10 cellular contexts compared by ENCODE assay signal in the genomic region with DNA sequence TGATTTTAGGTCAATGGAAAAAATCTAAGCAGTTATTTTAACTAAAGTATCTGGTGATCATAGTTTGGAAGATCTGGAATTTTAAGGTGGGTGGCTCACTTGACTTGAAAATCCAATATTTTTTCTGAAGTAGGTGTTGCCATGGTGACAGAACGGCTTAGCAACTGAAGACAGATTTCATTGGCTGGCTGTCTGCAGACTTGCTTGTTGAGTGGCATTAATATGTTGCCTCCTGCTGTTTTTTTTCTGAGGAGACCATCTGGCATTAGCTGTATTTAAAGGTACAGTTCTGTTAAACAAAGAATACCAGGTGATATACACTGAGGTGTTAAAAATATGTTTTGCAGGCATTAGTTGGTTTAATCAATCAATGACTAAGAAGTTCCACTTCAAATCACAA. TPM values are rescaled to one million over a fixed set of nuclear protein-coding genes. Genes with fewer than 3 reads are reported as not detected.
A peak's percentile ranks its signal among the peaks of the same experiment; 100 is the strongest.
DNase-seq lines count a peak whose midpoint lies in the region; ATAC-seq, FAIRE-seq and TF ChIP-seq lines count a peak whose summit lies in the region.
"Had no signal": no experiment of that assay in that cellular context is flagged by ENCODE, and none has a peak within 500 bp of the region (broad histone marks: within the 10 kb centered on the region; RNA-seq: fewer than 3 reads in every experiment).

No MANE protein-coding gene starts in this region.

- H3K27ac Mint-ChIP-seq in activated CD4-positive, alpha-beta T cell treated with anti-CD3 and anti-CD28 coated beads, Interleukin-2, amount 10 ng/mL, durations not matched to agents 7 days and 5 days: no peak overlapping the region
- no peak overlapping the region for H3K27ac Mint-ChIP-seq in activated naive CD4-positive, alpha-beta T cell treated with anti-CD3 and anti-CD28 coated beads, Interleukin-2, amount 10 ng/mL, durations not matched to agents 7 days and 5 days
- H3K27ac Mint-ChIP-seq: activated naive CD4-positive, alpha-beta T cell treated with anti-CD3 and anti-CD28 coated beads, Interleukin-2, amount 50 U/mL, for 24 hours; natural killer cell had no signal

- no peak for FAIRE-seq in endothelial cell of umbilical vein (lab: Jason Lieb, UNC)

- H4K20me1 ChIP-seq in endothelial cell of umbilical vein (replicated peaks; ENCODE audit: control insufficient read depth, extremely low read depth, insufficient read depth, low read length): no peaks in the 10 kb centered on the region

- TF ChIP-seq CTCF in endothelial cell of umbilical vein (IDR thresholded peaks at IDR 0.05; ENCODE audit: extremely low read depth in 1 of 2, insufficient read depth in 1 of 2, low read depth in 1 of 2, low read length in 2 of 2): no peak

- dilution Hi-C loops in endothelial cell of umbilical vein (cut with MboI; ENCODE audit: extremely low pct_ligation_motif_present, low sequenced_read_pairs): no loop called here

- no peak overlapping the region for H3K4me3 ChIP-seq in endothelial cell of umbilical vein (replicated peaks in 1 of 3; ENCODE audit: insufficient read depth in 1 of 3, low read depth in 1 of 3, low read length in 3 of 3)

- no peak overlapping the region for H3K4me2 ChIP-seq in endothelial cell of umbilical vein (ENCODE audit: insufficient read depth, low read length)

- no peak overlapping the region for H3K27ac ChIP-seq in endothelial cell of umbilical vein (ENCODE audit: insufficient read depth, low read depth, low read length)

- no TSS peak for BruUV-seq in endothelial cell of umbilical vein (replicated peaks; lab: Mats Ljungman, UMichigan)

- no peaks in the 10 kb centered on the region for H3K36me3 ChIP-seq in endothelial cell of umbilical vein (ENCODE audit: control insufficient read depth in 2 of 2, extremely low read depth in 1 of 2, insufficient read depth in 2 of 2, low read length in 2 of 2)

- peaks cover 13% of the 10 kb centered on the region for H3K27me3 Mint-ChIP-seq in activated CD4-positive, alpha-beta T cell treated with anti-CD3 and anti-CD28 coated beads, Interleukin-2, amount 10 ng/mL, durations not matched to agents 7 days and 5 days
- peaks cover 7% of the 10 kb centered on the region for H3K27me3 Mint-ChIP-seq in activated naive CD4-positive, alpha-beta T cell treated with anti-CD3 and anti-CD28 coated beads, Interleukin-2, amount 10 ng/mL, durations not matched to agents 7 days and 5 days
- H3K27me3 Mint-ChIP-seq: activated naive CD4-positive, alpha-beta T cell treated with anti-CD3 and anti-CD28 coated beads, Interleukin-2, amount 50 U/mL, for 24 hours had no signal

- H3K9me1 ChIP-seq in endothelial cell of umbilical vein (replicated peaks; ENCODE audit: control insufficient read depth, extremely low read depth, insufficient read depth, low read length): no peaks in the 10 kb centered on the region

- DNase-seq in A172 (ENCODE audit: low spot score) (peak; percentile 46), NCI-H2227 (lab: John Stamatoyannopoulos, UW; ENCODE audit: unreplicated experiment) (peak; percentile 92), endothelial cell of umbilical vein (ENCODE audit: low read depth, low spot score) (peak; percentile 35)
- DNase-seq in activated naive CD4-positive, alpha-beta T cell treated with Interleukin-2 at 50 U/mL for 16 hours: no peak
- no peak for DNase-seq in stimulated activated naive CD4-positive, alpha-beta T cell (lab: John Stamatoyannopoulos, UW)
- no peak for DNase-seq in activated CD4-positive, alpha-beta T cell treated with anti-CD3 and anti-CD28 coated beads, Interleukin-2, amount 10 ng/mL, durations not matched to agents 7 days and 5 days
- no peak for DNase-seq in activated naive CD4-positive, alpha-beta T cell treated with anti-CD3 and anti-CD28 coated beads, Interleukin-2, amount 10 ng/mL, durations not matched to agents 7 days and 5 days
- DNase-seq: natural killer cell had no signal

- POLR2A ChIA-PET in endothelial cell of umbilical vein (lab: Charles Lee): no interaction called here
- POLR2A ChIA-PET in activated CD4-positive, alpha-beta T cell treated with anti-CD3 and anti-CD28 coated beads, Interleukin-2, amount 10 ng/mL, durations not matched to agents 7 days and 5 days (lab: Charles Lee): no interaction called here

- no peak overlapping the region for H2AFZ ChIP-seq in endothelial cell of umbilical vein (ENCODE audit: low read depth, low read length)

- peak; percentile 53 for ATAC-seq in HG02610 (IDR thresholded peaks at IDR 0.05; ENCODE audit: unreplicated experiment)
- ATAC-seq: natural killer cell had no signal

- H3K79me2 ChIP-seq in endothelial cell of umbilical vein (ENCODE audit: control insufficient read depth, insufficient read depth, low read length): no peaks in the 10 kb centered on the region

- CTCF ChIA-PET in endothelial cell of umbilical vein (lab: Charles Lee): no interaction called here
- CTCF ChIA-PET in activated CD4-positive, alpha-beta T cell treated with anti-CD3 and anti-CD28 coated beads, Interleukin-2, amount 10 ng/mL, durations not matched to agents 7 days and 5 days (lab: Charles Lee): no interaction called here
- CTCF ChIA-PET in activated naive CD4-positive, alpha-beta T cell treated with anti-CD3 and anti-CD28 coated beads, Interleukin-2, amount 10 ng/mL, durations not matched to agents 7 days and 5 days (lab: Charles Lee): no interaction called here

- no peak overlapping the region for H3K4me3 Mint-ChIP-seq in activated CD4-positive, alpha-beta T cell treated with anti-CD3 and anti-CD28 coated beads, Interleukin-2, amount 10 ng/mL, durations not matched to agents 7 days and 5 days
- H3K4me3 Mint-ChIP-seq in activated naive CD4-positive, alpha-beta T cell treated with anti-CD3 and anti-CD28 coated beads, Interleukin-2, amount 10 ng/mL, durations not matched to agents 7 days and 5 days: no peak overlapping the region
- H3K4me3 Mint-ChIP-seq: activated naive CD4-positive, alpha-beta T cell treated with anti-CD3 and anti-CD28 coated beads, Interleukin-2, amount 50 U/mL, for 24 hours; natural killer cell had no signal

- H3K9me3 Mint-ChIP-seq in activated CD4-positive, alpha-beta T cell treated with anti-CD3 and anti-CD28 coated beads, Interleukin-2, amount 10 ng/mL, durations not matched to agents 7 days and 5 days: no peaks in the 10 kb centered on the region
- H3K9me3 Mint-ChIP-seq in activated naive CD4-positive, alpha-beta T cell treated with anti-CD3 and anti-CD28 coated beads, Interleukin-2, amount 10 ng/mL, durations not matched to agents 7 days and 5 days: no peaks in the 10 kb centered on the region
- H3K9me3 Mint-ChIP-seq: activated naive CD4-positive, alpha-beta T cell treated with anti-CD3 and anti-CD28 coated beads, Interleukin-2, amount 50 U/mL, for 24 hours; natural killer cell had no signal

- no peaks in the 10 kb centered on the region for H3K27me3 ChIP-seq in endothelial cell of umbilical vein (ENCODE audit: control insufficient read depth in 2 of 2, insufficient read depth in 2 of 2, low read length in 2 of 2)

- intact Hi-C loops in endothelial cell of umbilical vein (cut with micrococcal nuclease): no loop called here

- no peaks in the 10 kb centered on the region for H3K9me3 ChIP-seq in endothelial cell of umbilical vein (replicated peaks; ENCODE audit: control insufficient read depth, insufficient read depth, low read length)

- no peaks in the 10 kb centered on the region for H3K4me1 ChIP-seq in endothelial cell of umbilical vein (ENCODE audit: control insufficient read depth, extremely low read depth, insufficient read depth, low read length)

- no peaks in the 10 kb centered on the region for H3K4me1 Mint-ChIP-seq in activated CD4-positive, alpha-beta T cell treated with anti-CD3 and anti-CD28 coated beads, Interleukin-2, amount 10 ng/mL, durations not matched to agents 7 days and 5 days
- H3K4me1 Mint-ChIP-seq in activated naive CD4-positive, alpha-beta T cell treated with anti-CD3 and anti-CD28 coated beads, Interleukin-2, amount 10 ng/mL, durations not matched to agents 7 days and 5 days: no peaks in the 10 kb centered on the region
- H3K4me1 Mint-ChIP-seq: activated naive CD4-positive, alpha-beta T cell treated with anti-CD3 and anti-CD28 coated beads, Interleukin-2, amount 50 U/mL, for 24 hours; natural killer cell had no signal

- no peak for TF ChIP-seq POLR2A in endothelial cell of umbilical vein (IDR thresholded peaks at IDR 0.05; ENCODE audit: low read depth, low read length)

- H3K9ac ChIP-seq in endothelial cell of umbilical vein (replicated peaks; ENCODE audit: extremely low read depth, insufficient read depth, low read length): no peak overlapping the region

- no peaks in the 10 kb centered on the region for H3K36me3 Mint-ChIP-seq in activated CD4-positive, alpha-beta T cell treated with anti-CD3 and anti-CD28 coated beads, Interleukin-2, amount 10 ng/mL, durations not matched to agents 7 days and 5 days (ENCODE audit: low read depth)
- H3K36me3 Mint-ChIP-seq in activated naive CD4-positive, alpha-beta T cell treated with anti-CD3 and anti-CD28 coated beads, Interleukin-2, amount 10 ng/mL, durations not matched to agents 7 days and 5 days: no peaks in the 10 kb centered on the region
- H3K36me3 Mint-ChIP-seq: activated naive CD4-positive, alpha-beta T cell treated with anti-CD3 and anti-CD28 coated beads, Interleukin-2, amount 50 U/mL, for 24 hours; natural killer cell had no signal

TF ChIP-seq in endothelial cell of umbilical vein, 7 proteins besides CTCF, POLR2A, EP300 and RAD21 (continues in another document):
- no peak for TF ChIP-seq POLR2AphosphoS5 (IDR thresholded peaks at IDR 0.05; ENCODE audit: insufficient read depth, low read depth, low read length)
- TF ChIP-seq, protein P1, sequence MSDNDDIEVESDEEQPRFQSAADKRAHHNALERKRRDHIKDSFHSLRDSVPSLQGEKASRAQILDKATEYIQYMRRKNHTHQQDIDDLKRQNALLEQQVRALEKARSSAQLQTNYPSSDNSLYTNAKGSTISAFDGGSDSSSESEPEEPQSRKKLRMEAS (IDR thresholded peaks at IDR 0.05; ENCODE audit: insufficient read depth, insufficient read length): no peak
- TF ChIP-seq GATA2 (IDR thresholded peaks at IDR 0.05; ENCODE audit: insufficient read depth, insufficient read length, low read depth, low read length): no peak
- no peak for TF ChIP-seq MYC (IDR thresholded peaks at IDR 0.05; ENCODE audit: low read depth, low read length)
- TF ChIP-seq EZH2 (IDR thresholded peaks at IDR 0.05; ENCODE audit: borderline replicate concordance, low read depth, low read length, severe bottlenecking): no peak

RNA-seq across cellular contexts. Expression of a gene that starts 19.8 kb away (rescaled TPM):
- 8.2 and 10.3 TPM in 2 replicates for total RNA-seq in A172 (2014; rRNA removed; shearing (Covaris generic))
- total RNA-seq in endothelial cell of umbilical vein: 8.1 and 9.2 TPM in 2 replicates
- 2.2 and 2.7 TPM in 2 replicates for polyA plus RNA-seq in endothelial cell of umbilical vein
- 2.6 and 2.7 TPM in 2 replicates for polyA plus RNA-seq in endothelial cell of umbilical vein (2011; cell fraction: cytosol; rRNA removed)
- 1.1 and 1.3 TPM in 2 replicates for polyA plus RNA-seq in endothelial cell of umbilical vein (2011; cell fraction: nucleus; rRNA removed)
- polyA plus RNA-seq in endothelial cell of umbilical vein (2012): 1.4 and 1.9 TPM in 2 replicates
- 4.4 and 6.5 TPM in 2 replicates for polyA minus RNA-seq in endothelial cell of umbilical vein
- 2.7 TPM for polyA minus RNA-seq in endothelial cell of umbilical vein (2011; cell fraction: cytosol; rRNA and poly(A)+ RNA removed)
- polyA minus RNA-seq in endothelial cell of umbilical vein (2011; cell fraction: nucleus; rRNA and poly(A)+ RNA removed): 0.24 and 0.58 TPM in 2 replicates
- total RNA-seq in activated CD4-positive, alpha-beta T cell treated with anti-CD3 and anti-CD28 coated beads, Interleukin-2, amount 10 ng/mL, durations not matched to agents 7 days and 5 days: not detected
- total RNA-seq: natural killer cell had no signal

Comparison
In these comparisons a context has a peak if more than half of its experiments do, and no peak if none do; other contexts are left out.
1. DNase-seq: peak in A172 (single experiment), NCI-H2227 (single experiment) and endothelial cell of umbilical vein (single experiment); none in activated naive CD4-positive, alpha-beta T cell treated with Interleukin-2 at 50 U/mL for 16 hours (single experiment), stimulated activated naive CD4-positive, alpha-beta T cell (0 of 6), activated CD4-positive, alpha-beta T cell treated with anti-CD3 and anti-CD28 coated beads, Interleukin-2, amount 10 ng/mL, durations not matched to agents 7 days and 5 days (single experiment) and activated naive CD4-positive, alpha-beta T cell treated with anti-CD3 and anti-CD28 coated beads, Interleukin-2, amount 10 ng/mL, durations not matched to agents 7 days and 5 days (single experiment).